ENCODE assay signal across 21 cellular contexts in the genomic region with DNA sequence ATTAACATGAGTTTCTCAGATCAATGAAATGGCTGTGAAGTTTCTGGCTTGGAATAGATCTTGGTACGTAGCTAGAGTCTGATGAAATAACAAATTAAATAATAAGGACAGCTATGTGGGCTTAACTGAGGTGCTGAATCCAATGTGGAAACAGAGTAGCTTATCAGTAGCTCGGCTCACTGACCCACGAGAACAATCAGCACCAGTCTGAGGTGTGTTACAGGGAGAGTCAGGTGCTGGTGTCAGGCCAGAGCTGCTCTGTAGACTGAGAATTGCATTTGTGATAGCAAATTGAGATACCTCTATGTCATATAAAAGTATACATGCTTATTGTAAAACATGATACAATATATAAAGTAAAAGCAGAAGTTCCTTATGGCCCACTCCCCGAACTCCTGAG. TPM values are rescaled to one million over a fixed set of nuclear protein-coding genes. Genes with fewer than 3 reads are reported as not detected.
"Had no signal": no experiment of that assay in that cellular context is flagged by ENCODE, and none has a peak within 500 bp of the region (broad histone marks: within the 10 kb centered on the region; RNA-seq: fewer than 3 reads in every experiment).

No MANE protein-coding gene starts in this region.

- H3K27me3 ChIP-seq: left lung, neural progenitor cell, transverse colon had no signal

- H3K4me2 ChIP-seq: neural progenitor cell had no signal

- H3K9me3 ChIP-seq: left lung, transverse colon had no signal

- H3K36me3 ChIP-seq: left lung, neural progenitor cell, transverse colon had no signal

- H3K27ac ChIP-seq: coronary artery, neural progenitor cell had no signal

- ATAC-seq: activated CD8-positive, alpha-beta memory T cell treated with anti-CD3 and anti-CD28 coated beads, Interleukin-2, amount 10 ng/mL, durations not matched to agents 7 days and 5 days; activated T-helper 17 cell treated with anti-CD3 and anti-CD28 coated beads, Interleukin-2, amount 50 U/mL, for 72 hours had no signal

- H3K4me1 ChIP-seq: neural progenitor cell had no signal

- FAIRE-seq: endometrium, frontal cortex had no signal

- DNase-seq: activated CD4-positive, alpha-beta memory T cell treated with anti-CD3 and anti-CD28 coated beads, Interleukin-2, amount 10 ng/mL, durations not matched to agents 7 days and 5 days; activated CD4-positive, alpha-beta T cell treated with anti-CD3 and anti-CD28 coated beads for 48 hours; activated CD4-positive, CD25-positive, alpha-beta regulatory T cell; activated CD8-positive, alpha-beta memory T cell treated with anti-CD3 and anti-CD28 coated beads, Interleukin-2, amount 10 ng/mL, durations not matched to agents 7 days and 5 days; activated naive CD4-positive, alpha-beta T cell; activated naive CD8-positive, alpha-beta T cell treated with anti-CD3 and anti-CD28 coated beads, Interleukin-2, amount 10 ng/mL, durations not matched to agents 7 days and 5 days; amygdala; central memory CD4-positive, alpha-beta T cell; left lung; naive B cell; stimulated activated CD8-positive, alpha-beta memory T cell treated with anti-CD3 and anti-CD28 coated beads, Interleukin-4, amount 100 ng/mL, for 48 hours; stimulated activated naive CD4-positive, alpha-beta T cell; T-helper 1 cell; T-helper 9 cell; transverse colon had no signal

- H3K4me3 ChIP-seq: coronary artery, left lung, neural progenitor cell, transverse colon had no signal

- H3K9ac ChIP-seq: neural progenitor cell had no signal

RNA-seq across cellular contexts. Expression of gene CCL28, which starts 21.2 kb away (rescaled TPM):
- total RNA-seq: osteocyte had no signal
